ENCODE assay signal across 19 cellular contexts in the genomic region with DNA sequence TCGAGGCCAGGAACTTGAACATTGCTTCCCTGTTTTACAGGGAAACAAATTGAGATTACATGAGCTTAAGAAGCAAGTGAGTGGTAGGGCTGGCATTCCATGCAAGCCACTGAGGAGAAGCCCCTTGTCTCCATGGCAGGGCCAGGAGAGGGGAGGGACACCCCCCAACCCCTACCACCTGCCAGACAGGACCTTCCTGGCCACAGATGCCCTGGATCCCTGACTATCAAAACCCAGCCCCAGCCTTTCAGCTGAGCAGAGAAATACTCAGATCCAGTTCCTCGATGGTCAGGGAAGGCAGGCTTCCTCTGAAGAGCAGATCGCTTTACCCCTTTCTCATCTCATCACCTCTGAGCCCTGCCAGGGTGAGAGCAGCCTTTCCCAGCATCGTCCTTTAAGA. TPM values are rescaled to one million over a fixed set of nuclear protein-coding genes. Genes with fewer than 3 reads are reported as not detected.
DNase-seq lines count a peak whose midpoint lies in the region; ATAC-seq, FAIRE-seq and TF ChIP-seq lines count a peak whose summit lies in the region.
"Had no signal": no experiment of that assay in that cellular context is flagged by ENCODE, and none has a peak within 500 bp of the region (broad histone marks: within the 10 kb centered on the region; RNA-seq: fewer than 3 reads in every experiment).

No MANE protein-coding gene starts in this region.

- no peak overlapping the region for H3K18ac ChIP-seq in H1 (ENCODE audit: extremely low read depth, low read length)

- H3K9me3 Mint-ChIP-seq in activated naive CD4-positive, alpha-beta T cell treated with anti-CD3 and anti-CD28 coated beads for 36 hours = no peaks in the 10 kb centered on the region
- no peaks in the 10 kb centered on the region for H3K9me3 Mint-ChIP-seq in activated naive CD4-positive, alpha-beta T cell treated with anti-CD3 and anti-CD28 coated beads, Interleukin-2, amount 10 ng/mL, durations not matched to agents 7 days and 5 days
- H3K9me3 Mint-ChIP-seq in CD8-positive, alpha-beta T cell = no peaks in the 10 kb centered on the region

- POLR2A ChIA-PET in CD8-positive, alpha-beta T cell (lab: Charles Lee) = interaction anchor here (0.6 to 3.0 kb wide), 2 partner anchors 9 to 221 kb away, joined by 4 to 10 read pairs; no protein-coding TSS in a partner anchor
- POLR2A ChIA-PET in H1 (lab: Charles Lee; ENCODE audit: partially characterized antibody) = no interaction called here

- H3K4me1 ChIP-seq in CD8-positive, alpha-beta T cell (ENCODE audit: insufficient read depth, low read length) = peaks cover 52% of the 10 kb centered on the region
- H3K4me1 ChIP-seq in H1 (replicated peaks in 1 of 4; ENCODE audit: control insufficient read depth in 3 of 4, insufficient read depth in 4 of 4, low read length in 3 of 4) = peaks cover 0 to 14% (median 5%) of the 10 kb centered on the region in 4 experiments; a peak in 5 of 7 replicates
- H3K4me1 ChIP-seq in spleen = peaks cover 0 to 58% (median 4%) of the 10 kb centered on the region in 6 donors
- H3K4me1 ChIP-seq: A549 had no signal

- no peaks in the 10 kb centered on the region for H3K36me3 ChIP-seq in CD8-positive, alpha-beta T cell (ENCODE audit: insufficient read depth, low read length)
- H3K36me3 ChIP-seq in H1 (ENCODE audit: control insufficient read depth in 2 of 4, insufficient read depth in 4 of 4, low read length in 3 of 4) = no peaks in the 10 kb centered on the region
- H3K36me3 ChIP-seq in spleen = peaks cover 0 to 2% (median 0%) of the 10 kb centered on the region in 6 donors

- H3K23me2 ChIP-seq in H1 (ENCODE audit: low read depth, low read length) = no peaks in the 10 kb centered on the region

- no peak overlapping the region for H3K27ac ChIP-seq in CD8-positive, alpha-beta T cell (ENCODE audit: low read depth, low read length)
- no peak overlapping the region for H3K27ac ChIP-seq in H1 (ENCODE audit: low read depth, low read length)
- no peak overlapping the region for H3K27ac ChIP-seq in spleen
- no peak overlapping the region for H3K27ac ChIP-seq in substantia nigra (ENCODE audit: low read depth, low read length, poor library complexity, severe bottlenecking)
- H3K27ac ChIP-seq: A549, SK-N-MC had no signal

- H3K79me2 ChIP-seq in H1 (ENCODE audit: control insufficient read depth in 1 of 2, insufficient read depth in 2 of 2, low read length in 2 of 2) = no peaks in the 10 kb centered on the region

- H3K56ac ChIP-seq in H1 (replicated peaks; ENCODE audit: insufficient read length, low read depth, low read length) = no peak overlapping the region

- H3K27ac Mint-ChIP-seq in activated naive CD4-positive, alpha-beta T cell treated with anti-CD3 and anti-CD28 coated beads for 36 hours = no peak overlapping the region
- H3K27ac Mint-ChIP-seq in activated naive CD4-positive, alpha-beta T cell treated with anti-CD3 and anti-CD28 coated beads, Interleukin-2, amount 10 ng/mL, durations not matched to agents 7 days and 5 days = no peak overlapping the region
- H3K27ac Mint-ChIP-seq in CD8-positive, alpha-beta T cell = peak overlapping the region; percentile 52

- H3K14ac ChIP-seq in H1 (ENCODE audit: insufficient read length) = no peak overlapping the region

- no peak for ATAC-seq in CD8-positive, alpha-beta T cell
- no peak for ATAC-seq in HG03175 (IDR thresholded peaks at IDR 0.05; ENCODE audit: unreplicated experiment)
- ATAC-seq: A549 had no signal

- no peak for TF ChIP-seq CTCF in CD8-positive, alpha-beta T cell (IDR thresholded peaks at IDR 0.05)
- no peak for TF ChIP-seq CTCF in H1 (IDR thresholded peaks at IDR 0.05; ENCODE audit: control extremely low read depth in 1 of 3, insufficient read depth in 1 of 3, low read depth in 1 of 3, low read length in 3 of 3)
- no peak for TF ChIP-seq CTCF in spleen (IDR thresholded peaks at IDR 0.05 in 8 of 11, conservative IDR thresholded peaks at IDR 0.05 in 3 of 11)

- 0 out of 2 replicates have a peak, but pooled peaks cover 2% of the 10 kb centered on the region for H3K79me1 ChIP-seq in H1 (ENCODE audit: low read depth, low read length)

- no peak overlapping the region for H3K4ac ChIP-seq in H1 (replicated peaks; ENCODE audit: insufficient read length, low read depth, low read length)

- H4K20me1 ChIP-seq in H1 (replicated peaks in 1 of 2; ENCODE audit: control insufficient read depth in 1 of 2, insufficient read depth in 2 of 2, low read length in 2 of 2) = no peaks in the 10 kb centered on the region

- no peak for FAIRE-seq in H1 (lab: Jason Lieb, UNC)
- FAIRE-seq: A549, RCC 7860 had no signal

- H3K9ac ChIP-seq in H1 (replicated peaks in 1 of 4; ENCODE audit: extremely low read depth in 1 of 4, low read depth in 3 of 4, low read length in 3 of 4) = no peak overlapping the region

- H2BK12ac ChIP-seq in H1 (ENCODE audit: low read depth, low read length) = no peak overlapping the region

- no peak overlapping the region for H3K4me3 Mint-ChIP-seq in activated naive CD4-positive, alpha-beta T cell treated with anti-CD3 and anti-CD28 coated beads for 36 hours
- H3K4me3 Mint-ChIP-seq in activated naive CD4-positive, alpha-beta T cell treated with anti-CD3 and anti-CD28 coated beads, Interleukin-2, amount 10 ng/mL, durations not matched to agents 7 days and 5 days = no peak overlapping the region
- no peak overlapping the region for H3K4me3 Mint-ChIP-seq in CD8-positive, alpha-beta T cell

- peak; percentile 1 for DNase-seq in activated naive CD4-positive, alpha-beta T cell treated with anti-CD3 and anti-CD28 coated beads for 36 hours
- DNase-seq in activated naive CD4-positive, alpha-beta T cell treated with anti-CD3 and anti-CD28 coated beads, Interleukin-2, amount 10 ng/mL, durations not matched to agents 7 days and 5 days = no peak
- DNase-seq in CD8-positive, alpha-beta T cell = peak in 1 of 7 experiments; percentile 45
- DNase-seq in H1 (ENCODE audit: low read depth in 1 of 2, low spot score in 2 of 2) (no peak), spleen (peak; percentile 45), substantia nigra (lab: John Stamatoyannopoulos, UW) (no peak)
- DNase-seq: C1 segment of cervical spinal cord, HCEC 1CT, NCI-H1105 treated with DMSO at 0.1 percent for 48 hours, NCI-H1694, NCI-H2081 treated with DMSO at 0.1 percent for 48 hours, NCI-H510A, NCI-H748 treated with DMSO at 0.1 percent for 48 hours, SHP77 had no signal

- H2BK5ac ChIP-seq in H1 (ENCODE audit: low read depth, low read length) = no peak overlapping the region

- no peaks in the 10 kb centered on the region for H3K36me3 Mint-ChIP-seq in activated naive CD4-positive, alpha-beta T cell treated with anti-CD3 and anti-CD28 coated beads for 36 hours (ENCODE audit: low read depth)
- H3K36me3 Mint-ChIP-seq in activated naive CD4-positive, alpha-beta T cell treated with anti-CD3 and anti-CD28 coated beads, Interleukin-2, amount 10 ng/mL, durations not matched to agents 7 days and 5 days = peaks cover under 1% of the 10 kb centered on the region
- no peaks in the 10 kb centered on the region for H3K36me3 Mint-ChIP-seq in CD8-positive, alpha-beta T cell

- CTCF ChIA-PET in activated naive CD4-positive, alpha-beta T cell treated with anti-CD3 and anti-CD28 coated beads for 36 hours (lab: Charles Lee) = interaction anchor here (0.8 to 8.8 kb wide), 11 partner anchors 9 to 427 kb away, joined by 3 to 66 read pairs (median 10); partner anchors contain the start of gene NPPC
- CTCF ChIA-PET in activated naive CD4-positive, alpha-beta T cell treated with anti-CD3 and anti-CD28 coated beads, Interleukin-2, amount 10 ng/mL, durations not matched to agents 7 days and 5 days (lab: Charles Lee) = interaction anchor here (0.7 to 5.1 kb wide), 12 partner anchors 10 to 424 kb away, joined by 3 to 31 read pairs (median 12); no protein-coding TSS in a partner anchor
- CTCF ChIA-PET in CD8-positive, alpha-beta T cell (lab: Charles Lee) = interaction anchor here (0.9 to 9.5 kb wide), 7 partner anchors 14 to 406 kb away, joined by 3 to 112 read pairs (median 6); partner anchors contain the start of gene NPPC
- CTCF ChIA-PET in H1 (lab: Charles Lee; ENCODE audit: partially characterized antibody) = interaction anchor here (0.9 to 10.9 kb wide), 18 partner anchors 8 to 424 kb away, joined by 3 to 124 read pairs (median 14); partner anchors contain the start of gene NPPC

- no peak overlapping the region for H4K8ac ChIP-seq in H1 (ENCODE audit: extremely low read depth, insufficient read depth, low read length)

- H4K91ac ChIP-seq in H1 (replicated peaks; ENCODE audit: insufficient read length, low read length) = no peak overlapping the region

- no peak overlapping the region for H2BK120ac ChIP-seq in H1 (replicated peaks; ENCODE audit: low read depth, low read length)

- TF ChIP-seq RAD21 in H1 (IDR thresholded peaks at IDR 0.05 in 1 of 2, conservative IDR thresholded peaks at IDR 0.05 in 1 of 2; ENCODE audit: low read depth in 2 of 2, low read length in 2 of 2) = no peak

- H2BK15ac ChIP-seq in H1 (ENCODE audit: low read length) = no peak overlapping the region

- no peak overlapping the region for H3K4me2 ChIP-seq in H1 (ENCODE audit: insufficient read depth in 1 of 2, low read depth in 2 of 2, low read length in 2 of 2)
- H3K4me2 ChIP-seq: A549 had no signal

- H4K5ac ChIP-seq in H1 (ENCODE audit: insufficient read length, low read depth, low read length) = no peak overlapping the region

- no peaks in the 10 kb centered on the region for H3K27me3 ChIP-seq in CD8-positive, alpha-beta T cell (ENCODE audit: insufficient read depth, low read length)
- H3K27me3 ChIP-seq in H1 (replicated peaks in 1 of 4; ENCODE audit: control insufficient read depth in 3 of 4, extremely low read depth in 1 of 4, insufficient read depth in 3 of 4, low read length in 3 of 4) = no peaks in the 10 kb centered on the region
- no peaks in the 10 kb centered on the region for H3K27me3 ChIP-seq in spleen (replicated peaks in 1 of 7)

- intact Hi-C loops in activated naive CD4-positive, alpha-beta T cell treated with anti-CD3 and anti-CD28 coated beads for 36 hours (cut with micrococcal nuclease) = loop anchor here (5.0 kb wide), 1 partner anchor 472 kb away; no protein-coding TSS in a partner anchor
- intact Hi-C loops in CD8-positive, alpha-beta T cell (cut with DNase I, micrococcal nuclease) = loop anchor here (5.0 to 10.0 kb wide), 5 partner anchors 32 to 182 kb away; no protein-coding TSS in a partner anchor
- intact Hi-C loops in spleen (cut with DNase I; ENCODE audit: low total_unique reads) = loop anchor here (5.0 kb wide), 3 partner anchors 118 to 417 kb away; partner anchors contain the start of gene NPPC

- TF ChIP-seq POLR2A in H1 (IDR thresholded peaks at IDR 0.05; ENCODE audit: control extremely low read depth in 1 of 2, low read depth in 2 of 2, low read length in 2 of 2) = no peak
- no peak for TF ChIP-seq POLR2A in spleen (IDR thresholded peaks at IDR 0.05)

- no peaks in the 10 kb centered on the region for H3K9me3 ChIP-seq in CD8-positive, alpha-beta T cell (ENCODE audit: low read length)
- H3K9me3 ChIP-seq in H1 (ENCODE audit: insufficient read depth in 2 of 2, low read depth in 1 of 2, low read length in 1 of 2) (no peaks in the 10 kb centered on the region), spleen (no peaks in the 10 kb centered on the region)
- H3K9me3 ChIP-seq: A549 had no signal

- H2AK5ac ChIP-seq in H1 (ENCODE audit: low read depth, low read length) = peak overlapping the region; percentile 9; the same call in 1 of the 2 replicates

- TF ChIP-seq EP300 in H1 (IDR thresholded peaks at IDR 0.05; ENCODE audit: borderline replicate concordance in 1 of 2, low read depth in 2 of 2, low read length in 2 of 2) = no peak

- WGBS in H1 (ENCODE audit: extremely low coverage in 1 of 2, insufficient coverage in 1 of 2, insufficient read length in 1 of 2, insufficient replicate concordance in 2 of 2, low coverage in 1 of 2, low lambda C conversion rate in 2 of 2, missing lambda C conversion rate in 1 of 2), 2 experiments = 85% methylated on average over 4 of the region's 4 CpGs; no CpG with 5 or more reads in 1 of the 2 experiments
- 88 to 92% (median 90%) methylated on average over 3 to 4 of the region's 4 CpGs for WGBS in spleen, 5 donors

- peaks cover 37% of the 10 kb centered on the region for H3K4me1 Mint-ChIP-seq in activated naive CD4-positive, alpha-beta T cell treated with anti-CD3 and anti-CD28 coated beads for 36 hours (ENCODE audit: low read depth)
- peaks cover 38% of the 10 kb centered on the region for H3K4me1 Mint-ChIP-seq in activated naive CD4-positive, alpha-beta T cell treated with anti-CD3 and anti-CD28 coated beads, Interleukin-2, amount 10 ng/mL, durations not matched to agents 7 days and 5 days
- peaks cover 57% of the 10 kb centered on the region for H3K4me1 Mint-ChIP-seq in CD8-positive, alpha-beta T cell (ENCODE audit: low read depth)

- H3K23ac ChIP-seq in H1 (ENCODE audit: insufficient read length) = no peak overlapping the region

- H3K4me3 ChIP-seq in CD8-positive, alpha-beta T cell (ENCODE audit: low read depth, low read length) = no peak overlapping the region
- H3K4me3 ChIP-seq in H1 (ENCODE audit: extremely low read depth in 1 of 4, insufficient read depth in 2 of 4, low read depth in 3 of 4, low read length in 4 of 4) = no peak overlapping the region
- no peak overlapping the region for H3K4me3 ChIP-seq in spleen
- H3K4me3 ChIP-seq: A549, SK-N-MC had no signal

- no peak overlapping the region for H2BK20ac ChIP-seq in H1 (ENCODE audit: low read length)

- no peak overlapping the region for H2AFZ ChIP-seq in H1 (ENCODE audit: low read length)

- no peaks in the 10 kb centered on the region for H3K27me3 Mint-ChIP-seq in activated naive CD4-positive, alpha-beta T cell treated with anti-CD3 and anti-CD28 coated beads for 36 hours (ENCODE audit: low read depth)
- H3K27me3 Mint-ChIP-seq in activated naive CD4-positive, alpha-beta T cell treated with anti-CD3 and anti-CD28 coated beads, Interleukin-2, amount 10 ng/mL, durations not matched to agents 7 days and 5 days = no peaks in the 10 kb centered on the region
- H3K27me3 Mint-ChIP-seq in CD8-positive, alpha-beta T cell (ENCODE audit: low read depth) = no peaks in the 10 kb centered on the region

RNA-seq across cellular contexts. Expression of gene ALPP, which starts 53.8 kb away (rescaled TPM):
- not detected for total RNA-seq in activated naive CD4-positive, alpha-beta T cell treated with anti-CD3 and anti-CD28 coated beads for 36 hours
- not detected for total RNA-seq in CD8-positive, alpha-beta T cell
- total RNA-seq in H1 (2021; fragmentation: NEBNext Ultra II Directional; extraction: Animal tissue kit (Norgen Biotek cat#: 25700)) = 0.15 TPM in 1 of 2 replicates, not detected in the other
- 0.15 and 0.20 TPM in 2 replicates for polyA plus RNA-seq in H1 (2011; rRNA removed)
- 0.06 TPM for polyA plus RNA-seq in H1 (2011; cell fraction: cytosol; rRNA removed)
- polyA plus RNA-seq in H1 (2011; cell fraction: nucleus; rRNA removed) = 0.19 TPM
- polyA plus RNA-seq in H1 (2012, experiment 1 of 2) = 0.28 to 0.85 TPM (median 0.65 TPM) in 4 replicates
- 0.07 TPM for polyA plus RNA-seq in H1 (2012, experiment 2 of 2)
- 0.12 TPM for polyA plus RNA-seq in H1 (2013, experiment 1 of 2)
- 0.06 TPM for polyA plus RNA-seq in H1 (2013, experiment 2 of 2)
- 0.06 and 0.07 TPM in 2 replicates for polyA minus RNA-seq in H1 (2011; rRNA and poly(A)+ RNA removed)
- polyA minus RNA-seq in H1 (2011; cell fraction: cytosol; rRNA and poly(A)+ RNA removed) = not detected
- polyA minus RNA-seq in H1 (2011; cell fraction: nucleus; rRNA and poly(A)+ RNA removed) = not detected
- total RNA-seq in spleen = not detected
- not detected for polyA plus RNA-seq in spleen
- total RNA-seq: OCI-LY7 had no signal

Comparison
In these comparisons a context has a peak if more than half of its experiments do, and no peak if none do; other contexts are left out.
1. DNase-seq: peak in activated naive CD4-positive, alpha-beta T cell treated with anti-CD3 and anti-CD28 coated beads for 36 hours (single experiment) and spleen (single experiment); none in activated naive CD4-positive, alpha-beta T cell treated with anti-CD3 and anti-CD28 coated beads, Interleukin-2, amount 10 ng/mL, durations not matched to agents 7 days and 5 days (single experiment), H1 (0 of 2) and substantia nigra (0 of 49).